9 cellular contexts compared by ENCODE assay signal in the genomic region with DNA sequence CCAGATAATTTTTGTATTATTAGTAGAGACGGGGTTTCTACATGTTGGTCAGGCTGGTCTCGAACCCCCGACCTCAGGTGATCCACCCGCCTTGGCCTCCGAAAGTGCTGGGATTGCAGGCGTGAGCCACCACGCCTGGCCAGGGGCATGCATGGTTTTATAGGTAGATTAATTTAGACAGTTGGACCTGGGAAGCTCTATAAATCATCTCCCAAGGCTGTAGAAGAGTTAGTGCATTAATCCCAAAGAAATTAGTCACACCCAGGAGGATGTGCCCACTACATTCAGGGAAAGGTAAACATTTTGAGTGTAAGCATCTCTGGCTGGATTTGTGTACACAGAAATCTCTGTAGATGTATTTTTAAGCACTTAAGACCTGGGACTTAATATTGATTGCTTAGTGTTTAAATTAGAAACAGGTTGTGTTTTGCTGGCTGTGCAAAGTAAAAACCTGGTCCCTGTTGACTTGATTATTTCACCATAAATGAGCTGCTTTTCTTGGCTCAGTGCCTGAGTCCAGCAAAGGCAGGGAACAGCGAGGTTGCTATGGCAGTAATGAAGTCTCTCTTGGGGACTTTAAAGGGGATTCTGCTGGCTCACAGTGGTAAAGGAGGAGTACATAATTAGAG. TPM values are rescaled to one million over a fixed set of nuclear protein-coding genes. Genes with fewer than 3 reads are reported as not detected.
DNase-seq lines count a peak whose midpoint lies in the region; ATAC-seq and TF ChIP-seq lines count a peak whose summit lies in the region.
"Had no signal": no experiment of that assay in that cellular context is flagged by ENCODE, and none has a peak within 500 bp of the region (broad histone marks: within the 10 kb centered on the region; RNA-seq: fewer than 3 reads in every experiment).

No MANE protein-coding gene starts in this region.

- in situ Hi-C loops in astrocyte of the spinal cord (cut with HindIII; ENCODE audit: low sequenced_read_pairs) = no loop called here

- H3K4me2 ChIP-seq in KMS-11 = peak overlapping the region; percentile 51; the same call in 1 of the 2 replicates

- DNase-seq in AG09319 (ENCODE audit: extremely low read depth, low read depth) (peak; percentile 81), astrocyte of the spinal cord (ENCODE audit: low read depth, low spot score) (peak; percentile 69), left lung (no peak), DMS53 (lab: John Stamatoyannopoulos, UW) (no peak)
- DNase-seq in stimulated activated CD4-positive, alpha-beta T cell treated with anti-CD3 and anti-CD28 coated beads, Interleukin-2, amount 100 ng/mL, for 48 hours = no peak

- no peak overlapping the region for H2AFZ ChIP-seq in KMS-11 (ENCODE audit: low read depth)

- H3K36me3 ChIP-seq in KMS-11 (ENCODE audit: insufficient read depth) (no peaks in the 10 kb centered on the region; the same call in 1 of the 2 replicates), left lung (peaks cover 0 to 58% of the 10 kb centered on the region in 2 donors)

- no peak overlapping the region for H3K9ac ChIP-seq in KMS-11

- no peaks in the 10 kb centered on the region for H3K9me3 ChIP-seq in left lung

- TF ChIP-seq CTCF in AG09319 (IDR thresholded peaks at IDR 0.05; ENCODE audit: low read depth, low read length) = no peak
- TF ChIP-seq CTCF in KMS-11 (conservative IDR thresholded peaks at IDR 0.05; ENCODE audit: low read depth, low read length) = no peak
- TF ChIP-seq CTCF in astrocyte of the spinal cord (IDR thresholded peaks at IDR 0.05; ENCODE audit: low read depth, low read length) = no peak
- no peak for TF ChIP-seq CTCF in left lung (IDR thresholded peaks at IDR 0.05)

- H3K4me3 ChIP-seq in KMS-11 (IDR thresholded peaks at IDR 0.05; ENCODE audit: insufficient read depth, low read depth, low read length) = no peak overlapping the region
- no peak overlapping the region for H3K4me3 ChIP-seq in astrocyte of the spinal cord (ENCODE audit: low read depth, low read length)
- H3K4me3 ChIP-seq in left lung = no peak overlapping the region

- no peaks in the 10 kb centered on the region for H4K20me1 ChIP-seq in KMS-11 (ENCODE audit: insufficient read depth)

- peak overlapping the region; percentile 57; the same call in 1 of the 2 replicates for H3K27ac ChIP-seq in KMS-11
- peak overlapping the region in 1 of 2 donors; percentile 20 for H3K27ac ChIP-seq in left lung

- H3K27me3 ChIP-seq in KMS-11 (ENCODE audit: insufficient read depth, low read depth) (no peaks in the 10 kb centered on the region), left lung (no peaks in the 10 kb centered on the region)

- ATAC-seq in left lung (peak; percentile 50), GM19463 (IDR thresholded peaks at IDR 0.05; ENCODE audit: unreplicated experiment) (no peak), HG02678 (IDR thresholded peaks at IDR 0.05; ENCODE audit: unreplicated experiment) (no peak)

- H3K79me2 ChIP-seq in KMS-11 (ENCODE audit: insufficient read depth, low read depth) = no peaks in the 10 kb centered on the region; the same call in 1 of the 2 replicates

- intact Hi-C loops in left lung (cut with DNase I) = no loop called here

- H3K4me1 ChIP-seq in KMS-11 (ENCODE audit: low read depth, poor library complexity, severe bottlenecking) (peaks cover 56% of the 10 kb centered on the region), left lung (peaks cover 8 to 31% of the 10 kb centered on the region in 2 donors)

RNA-seq across cellular contexts. Expression of gene EXOSC7, which starts 19.2 kb away (rescaled TPM):
- total RNA-seq in left lung = 10 to 100 TPM; 33.2 to 34.8 TPM

RNA-seq across cellular contexts. Expression of gene ZDHHC3, which starts 19.3 kb away (rescaled TPM):
- 100 to 1,000 TPM in 1 of 2 donors, 10 to 100 TPM in 1; 86.8 to 129 TPM for total RNA-seq in left lung

RNA-seq across cellular contexts. Expression of gene CLEC3B, which starts 30.8 kb away (rescaled TPM):
- 100 to 1,000 TPM in 1 of 2 donors, 10 to 100 TPM in 1; 74.0 to 102 TPM for total RNA-seq in left lung
- total RNA-seq: glomerular endothelial cell had no signal

Comparison
In these comparisons a context has a peak if more than half of its experiments do, and no peak if none do; other contexts are left out.
1. DNase-seq: peak in AG09319 (single experiment) and astrocyte of the spinal cord (single experiment); none in left lung (0 of 2), stimulated activated CD4-positive, alpha-beta T cell treated with anti-CD3 and anti-CD28 coated beads, Interleukin-2, amount 100 ng/mL, for 48 hours (0 of 2) and DMS53 (single experiment).